19 cellular contexts compared by ENCODE assay signal in genomic region chr3:128081846-128082245, GRCh38. TPM values are rescaled to one million over a fixed set of nuclear protein-coding genes. Genes with fewer than 3 reads are reported as not detected.
A peak's percentile ranks its signal among the peaks of the same experiment; 100 is the strongest.
DNase-seq lines count a peak whose midpoint lies in the region; ATAC-seq and TF ChIP-seq lines count a peak whose summit lies in the region.
"Had no signal": no experiment of that assay in that cellular context is flagged by ENCODE, and none has a peak within 500 bp of the region (broad histone marks: within the 10 kb centered on the region; RNA-seq: fewer than 3 reads in every experiment).

No MANE protein-coding gene starts in this region.

- H3K9me2 ChIP-seq in PC-3 (replicated peaks; ENCODE audit: low read length), result no peaks in the 10 kb centered on the region

- no peaks in the 10 kb centered on the region for H4K20me1 ChIP-seq in PC-3 (ENCODE audit: low read length)

- H3K4me1 ChIP-seq in PC-3 (ENCODE audit: insufficient read depth, low read length), result peaks cover 13% of the 10 kb centered on the region
- peaks cover 13% of the 10 kb centered on the region for H3K4me1 ChIP-seq in mucosa of descending colon (ENCODE audit: low read depth)

- H3F3A ChIP-seq in PC-3 (ENCODE audit: low read length, unreplicated experiment), result no peaks in the 10 kb centered on the region

- H3K9me3 Mint-ChIP-seq in activated naive CD8-positive, alpha-beta T cell treated with anti-CD3 and anti-CD28 coated beads, Interleukin-2, amount 50 U/mL, for 24 hours, result no peaks in the 10 kb centered on the region
- H3K9me3 Mint-ChIP-seq in WTC11, result no peaks in the 10 kb centered on the region
- H3K9me3 Mint-ChIP-seq: CD4-positive, CD25-positive, alpha-beta regulatory T cell; effector memory CD8-positive, alpha-beta T cell; type B pancreatic cell had no signal

- H3K27ac Mint-ChIP-seq in activated naive CD8-positive, alpha-beta T cell treated with anti-CD3 and anti-CD28 coated beads, Interleukin-2, amount 50 U/mL, for 24 hours, result no peak overlapping the region
- H3K27ac Mint-ChIP-seq in WTC11, result no peak overlapping the region
- H3K27ac Mint-ChIP-seq: CD4-positive, CD25-positive, alpha-beta regulatory T cell; effector memory CD8-positive, alpha-beta T cell; type B pancreatic cell had no signal

- peaks cover 54% of the 10 kb centered on the region for H3K36me3 Mint-ChIP-seq in activated naive CD8-positive, alpha-beta T cell treated with anti-CD3 and anti-CD28 coated beads, Interleukin-2, amount 50 U/mL, for 24 hours (ENCODE audit: low read depth)
- H3K36me3 Mint-ChIP-seq in WTC11, result peaks cover 63% of the 10 kb centered on the region

- H3K36me3 ChIP-seq in PC-3 (ENCODE audit: low read depth, low read length) (peaks cover 8% of the 10 kb centered on the region; the same call in 1 of the 2 replicates), mucosa of descending colon (ENCODE audit: low read depth) (no peaks in the 10 kb centered on the region)

- TF ChIP-seq CTCF in PC-3 (conservative IDR thresholded peaks at IDR 0.05; ENCODE audit: low read depth, low read length) (no peak), epithelial cell of proximal tubule (conservative IDR thresholded peaks at IDR 0.05; ENCODE audit: low read depth, low read length) (peak; percentile 6), mucosa of descending colon (IDR thresholded peaks at IDR 0.05) (no peak), WTC11 (IDR thresholded peaks at IDR 0.05) (no peak)

- POLR2A ChIA-PET in PC-3 (lab: Charles Lee; ENCODE audit: unreplicated experiment) (interaction anchor here (0.6 kb wide), 1 partner anchor 71 kb away, joined by 4 read pairs; no protein-coding TSS in a partner anchor), HEK293T (lab: Yijun Ruan, JAX) (no interaction called here), WTC11 (lab: Charles Lee) (no interaction called here)

- no peak overlapping the region for H3K9ac ChIP-seq in PC-3 (ENCODE audit: low read length)
- H3K9ac ChIP-seq: KMS-11 had no signal

- H3K9me3 ChIP-seq in PC-3 (ENCODE audit: low read length) (no peaks in the 10 kb centered on the region), mucosa of descending colon (no peaks in the 10 kb centered on the region)
- H3K9me3 ChIP-seq: gastroesophageal sphincter had no signal

- H2AFZ ChIP-seq in PC-3 (ENCODE audit: low read length), result no peak overlapping the region

- DNase-seq in COLO668 (lab: John Stamatoyannopoulos, UW; ENCODE audit: unreplicated experiment) (peak; percentile 31), PC-3 (peak; percentile 49), epithelial cell of proximal tubule (ENCODE audit: low read depth) (peak; percentile 89), mucosa of descending colon (peak in 1 of 3 donors; percentile 28), HEK293T (ENCODE audit: extremely low spot score) (no peak), WTC11 (ENCODE audit: low spot score) (no peak)
- DNase-seq in activated naive CD8-positive, alpha-beta T cell treated with anti-CD3 and anti-CD28 coated beads, Interleukin-2, amount 50 U/mL, for 24 hours, result no peak
- DNase-seq in activated CD4-positive, alpha-beta T cell treated with anti-CD3 and anti-CD28 coated beads, Interleukin-2, amount 50 U/mL, for 4 hours, result no peak
- DNase-seq: activated gamma-delta T cell treated with Interleukin-2 at 50 U/mL for 16 hours; CD4-positive, CD25-positive, alpha-beta regulatory T cell; effector memory CD8-positive, alpha-beta T cell; NCI-H1436; occipital lobe; stimulated activated naive CD4-positive, alpha-beta T cell treated with Interleukin-2 at 50 U/mL for 16 hours had no signal

- CTCF ChIA-PET in PC-3 (lab: Charles Lee) (interaction anchor here (0.6 kb wide), 1 partner anchor 51 kb away, joined by 3 read pairs; no protein-coding TSS in a partner anchor), HEK293T (lab: Yijun Ruan, JAX) (no interaction called here), WTC11 (lab: Charles Lee) (interaction anchor here (1.3 kb wide), 1 partner anchor 14 kb away, joined by 4 read pairs; no protein-coding TSS in a partner anchor)

- no peak overlapping the region for H3K4me3 Mint-ChIP-seq in activated naive CD8-positive, alpha-beta T cell treated with anti-CD3 and anti-CD28 coated beads, Interleukin-2, amount 50 U/mL, for 24 hours
- H3K4me3 Mint-ChIP-seq in WTC11, result no peak overlapping the region
- H3K4me3 Mint-ChIP-seq: CD4-positive, CD25-positive, alpha-beta regulatory T cell; effector memory CD8-positive, alpha-beta T cell; type B pancreatic cell had no signal

- H3K79me2 ChIP-seq in PC-3 (ENCODE audit: low read length), result no peaks in the 10 kb centered on the region

- no peaks in the 10 kb centered on the region for H3K27me3 ChIP-seq in PC-3 (ENCODE audit: low read length)
- H3K27me3 ChIP-seq: gastroesophageal sphincter had no signal

- no TSS peak for BruUV-seq in PC-3 (replicated peaks; lab: Mats Ljungman, UMichigan)

- ATAC-seq in PC-3 (peak; percentile 45), mucosa of descending colon (peak; percentile 83), WTC11 (no peak)
- no peak for ATAC-seq in activated naive CD8-positive, alpha-beta T cell treated with anti-CD3 and anti-CD28 coated beads, Interleukin-2, amount 50 U/mL, for 24 hours
- ATAC-seq: effector memory CD8-positive, alpha-beta T cell; gastroesophageal sphincter had no signal

- peaks cover 2% of the 10 kb centered on the region for H3K4me1 Mint-ChIP-seq in activated naive CD8-positive, alpha-beta T cell treated with anti-CD3 and anti-CD28 coated beads, Interleukin-2, amount 50 U/mL, for 24 hours
- H3K4me1 Mint-ChIP-seq in WTC11, result peaks cover 6% of the 10 kb centered on the region; the same call in 1 of the 2 replicates

- H3K4me3 ChIP-seq in PC-3 (ENCODE audit: low read length), result no peak overlapping the region
- H3K4me3 ChIP-seq in epithelial cell of proximal tubule (ENCODE audit: low read depth, low read length), result no peak overlapping the region
- H3K4me3 ChIP-seq in mucosa of descending colon, result no peak overlapping the region
- H3K4me3 ChIP-seq: gastroesophageal sphincter, SK-N-MC, skin epidermis had no signal

- no peak overlapping the region for H3K4me2 ChIP-seq in PC-3 (ENCODE audit: low read length)
- H3K4me2 ChIP-seq: KMS-11 had no signal

- H3K27ac ChIP-seq in PC-3 (ENCODE audit: low read length), result no peak overlapping the region
- H3K27ac ChIP-seq: KMS-11, SK-N-MC, skin epidermis had no signal

- intact Hi-C loops in PC-3 (cut with micrococcal nuclease) (no loop called here), mucosa of descending colon (cut with DNase I, micrococcal nuclease) (no loop called here)

- H3K27me3 Mint-ChIP-seq in activated naive CD8-positive, alpha-beta T cell treated with anti-CD3 and anti-CD28 coated beads, Interleukin-2, amount 50 U/mL, for 24 hours, result no peaks in the 10 kb centered on the region
- no peaks in the 10 kb centered on the region for H3K27me3 Mint-ChIP-seq in WTC11 (ENCODE audit: low read depth)
- H3K27me3 Mint-ChIP-seq: effector memory CD8-positive, alpha-beta T cell; type B pancreatic cell had no signal

TF ChIP-seq in HEK293T, 16 proteins besides CTCF, POLR2A, EP300 and RAD21 (continues in another document):
- no peak for TF ChIP-seq ZNF384 (IDR thresholded peaks at IDR 0.05)
- no peak for TF ChIP-seq ELF4 (IDR thresholded peaks at IDR 0.05)
- no peak for TF ChIP-seq LEF1 (IDR thresholded peaks at IDR 0.05; ENCODE audit: borderline replicate concordance)
- TF ChIP-seq CTBP1 (IDR thresholded peaks at IDR 0.05; ENCODE audit: borderline replicate concordance), result no peak
- TF ChIP-seq FOXA1 (IDR thresholded peaks at IDR 0.05), result no peak
- no peak for TF ChIP-seq L3MBTL2 (conservative IDR thresholded peaks at IDR 0.05)
- TF ChIP-seq PKNOX1 (IDR thresholded peaks at IDR 0.05), result no peak
- TF ChIP-seq HDGF (IDR thresholded peaks at IDR 0.05; ENCODE audit: borderline replicate concordance), result no peak
- TF ChIP-seq TARDBP (IDR thresholded peaks at IDR 0.05), result no peak
- TF ChIP-seq ARNT (IDR thresholded peaks at IDR 0.05), result no peak
- TF ChIP-seq SUZ12 (IDR thresholded peaks at IDR 0.05), result no peak
- no peak for TF ChIP-seq FOXM1 (IDR thresholded peaks at IDR 0.05; ENCODE audit: borderline replicate concordance)

TF ChIP-seq in WTC11, 78 proteins besides CTCF, POLR2A, EP300 and RAD21 (continues in another document):
- TF ChIP-seq, protein P1, sequence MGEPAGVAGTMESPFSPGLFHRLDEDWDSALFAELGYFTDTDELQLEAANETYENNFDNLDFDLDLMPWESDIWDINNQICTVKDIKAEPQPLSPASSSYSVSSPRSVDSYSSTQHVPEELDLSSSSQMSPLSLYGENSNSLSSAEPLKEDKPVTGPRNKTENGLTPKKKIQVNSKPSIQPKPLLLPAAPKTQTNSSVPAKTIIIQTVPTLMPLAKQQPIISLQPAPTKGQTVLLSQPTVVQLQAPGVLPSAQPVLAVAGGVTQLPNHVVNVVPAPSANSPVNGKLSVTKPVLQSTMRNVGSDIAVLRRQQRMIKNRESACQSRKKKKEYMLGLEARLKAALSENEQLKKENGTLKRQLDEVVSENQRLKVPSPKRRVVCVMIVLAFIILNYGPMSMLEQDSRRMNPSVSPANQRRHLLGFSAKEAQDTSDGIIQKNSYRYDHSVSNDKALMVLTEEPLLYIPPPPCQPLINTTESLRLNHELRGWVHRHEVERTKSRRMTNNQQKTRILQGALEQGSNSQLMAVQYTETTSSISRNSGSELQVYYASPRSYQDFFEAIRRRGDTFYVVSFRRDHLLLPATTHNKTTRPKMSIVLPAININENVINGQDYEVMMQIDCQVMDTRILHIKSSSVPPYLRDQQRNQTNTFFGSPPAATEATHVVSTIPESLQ (CRISPR knock-in tag; IDR thresholded peaks at IDR 0.05), result no peak
- TF ChIP-seq NR3C1 (CRISPR knock-in tag; conservative IDR thresholded peaks at IDR 0.05; ENCODE audit: low read depth) (no peak), TEAD1 (CRISPR knock-in tag; IDR thresholded peaks at IDR 0.05) (no peak)
- TF ChIP-seq, protein P2, sequence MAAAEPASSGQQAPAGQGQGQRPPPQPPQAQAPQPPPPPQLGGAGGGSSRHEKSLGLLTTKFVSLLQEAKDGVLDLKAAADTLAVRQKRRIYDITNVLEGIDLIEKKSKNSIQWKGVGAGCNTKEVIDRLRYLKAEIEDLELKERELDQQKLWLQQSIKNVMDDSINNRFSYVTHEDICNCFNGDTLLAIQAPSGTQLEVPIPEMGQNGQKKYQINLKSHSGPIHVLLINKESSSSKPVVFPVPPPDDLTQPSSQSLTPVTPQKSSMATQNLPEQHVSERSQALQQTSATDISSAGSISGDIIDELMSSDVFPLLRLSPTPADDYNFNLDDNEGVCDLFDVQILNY (CRISPR knock-in tag; IDR thresholded peaks at IDR 0.05), result no peak

RNA-seq across cellular contexts. Expression of gene SEC61A1, which starts 29.6 kb away (rescaled TPM):
- 182 and 184 TPM in 2 replicates for total RNA-seq in PC-3 (2014; rRNA removed)
- 150 and 242 TPM in 2 replicates for total RNA-seq in epithelial cell of proximal tubule
- total RNA-seq in mucosa of descending colon, result 100 to 1,000 TPM; 111 to 159 (median 116) TPM
- total RNA-seq in WTC11 (2021), result 119 to 152 TPM (median 120 TPM) in 3 replicates

RNA-seq across cellular contexts. Expression of gene RUVBL1, which starts 41.8 kb away (rescaled TPM):
- total RNA-seq in PC-3 (2014; rRNA removed), result 94.9 and 114 TPM in 2 replicates
- total RNA-seq in epithelial cell of proximal tubule, result 82.7 and 148 TPM in 2 replicates
- total RNA-seq in mucosa of descending colon, result 10 to 100 TPM; 12.1 to 19.0 (median 15.6) TPM
- 116 to 121 TPM (median 118 TPM) in 3 replicates for total RNA-seq in WTC11 (2021)

Comparison
In these comparisons a context has a peak if more than half of its experiments do, and no peak if none do; other contexts are left out.
1. DNase-seq: peak in COLO668 (single experiment), PC-3 (single experiment) and epithelial cell of proximal tubule (single experiment); none in activated naive CD8-positive, alpha-beta T cell treated with anti-CD3 and anti-CD28 coated beads, Interleukin-2, amount 50 U/mL, for 24 hours (single experiment), activated CD4-positive, alpha-beta T cell treated with anti-CD3 and anti-CD28 coated beads, Interleukin-2, amount 50 U/mL, for 4 hours (0 of 2), HEK293T (single experiment) and WTC11 (single experiment).
2. ATAC-seq: peak in PC-3 (single experiment) and mucosa of descending colon (single experiment); none in activated naive CD8-positive, alpha-beta T cell treated with anti-CD3 and anti-CD28 coated beads, Interleukin-2, amount 50 U/mL, for 24 hours (single experiment) and WTC11 (single experiment).